18 cellular contexts compared by ENCODE assay signal in genomic region chr2:86649119-86649947, GRCh38.
"Had no signal": no experiment of that assay in that cellular context is flagged by ENCODE, and none has a peak within 500 bp of the region (broad histone marks: within the 10 kb centered on the region; RNA-seq: fewer than 3 reads in every experiment).

No MANE protein-coding gene starts in this region.

- H3K27ac ChIP-seq: gastrocnemius medialis, heart left ventricle, neural progenitor cell, sigmoid colon, thoracic aorta had no signal

- H3K4me1 Mint-ChIP-seq: brain, neural progenitor cell, WTC11 had no signal

- H3K4me3 Mint-ChIP-seq: activated CD8-positive, alpha-beta T cell treated with anti-CD3 and anti-CD28 coated beads for 36 hours; activated naive CD8-positive, alpha-beta T cell; brain; dendritic cell treated with granulocyte-macrophage colony-stimulating factor and Interleukin-4, amounts not matched to agents 40 ng/mL and 50 ng/mL, for 4 days; neural progenitor cell; WTC11 had no signal

- H3K9ac ChIP-seq: neural progenitor cell had no signal

- H3K27me3 ChIP-seq: gastrocnemius medialis, heart left ventricle, neural progenitor cell, sigmoid colon had no signal

- H3K36me3 Mint-ChIP-seq: neural progenitor cell had no signal

- H3K36me3 ChIP-seq: gastrocnemius medialis, heart left ventricle, neural progenitor cell, sigmoid colon, thoracic aorta had no signal

- H3K4me1 ChIP-seq: gastrocnemius medialis, heart left ventricle, neural progenitor cell had no signal

- H3K4me3 ChIP-seq: gastrocnemius medialis, heart left ventricle, neural progenitor cell, sigmoid colon, thoracic aorta had no signal

- H3K27ac Mint-ChIP-seq: activated CD8-positive, alpha-beta T cell treated with anti-CD3 and anti-CD28 coated beads for 36 hours; activated naive CD8-positive, alpha-beta T cell; brain; dendritic cell treated with granulocyte-macrophage colony-stimulating factor and Interleukin-4, amounts not matched to agents 40 ng/mL and 50 ng/mL, for 4 days; neural progenitor cell; WTC11 had no signal

- H3K27me3 Mint-ChIP-seq: activated naive CD8-positive, alpha-beta T cell; dendritic cell treated with granulocyte-macrophage colony-stimulating factor and Interleukin-4, amounts not matched to agents 40 ng/mL and 50 ng/mL, for 4 days had no signal

- DNase-seq: activated CD4-positive, alpha-beta T cell treated with anti-CD3 and anti-CD28 coated beads for 4 hours; activated CD8-positive, alpha-beta T cell treated with anti-CD3 and anti-CD28 coated beads for 36 hours; activated gamma-delta T cell; activated T-cell treated with anti-CD3 and anti-CD28 coated beads, Interleukin-2, amount 50 U/mL, for 48 hours; amniotic stem cell; erythroblast; gastrocnemius medialis; heart left ventricle; mesendoderm; sigmoid colon; stimulated activated CD4-positive, alpha-beta T cell treated with anti-CD3 and anti-CD28 coated beads, Interleukin-1b, Interleukin-23, amount 100 ng/mL, for 48 hours; T-helper 2 cell had no signal
